Comparison of ENCODE assay signal across 10 cellular contexts in the genomic region with DNA sequence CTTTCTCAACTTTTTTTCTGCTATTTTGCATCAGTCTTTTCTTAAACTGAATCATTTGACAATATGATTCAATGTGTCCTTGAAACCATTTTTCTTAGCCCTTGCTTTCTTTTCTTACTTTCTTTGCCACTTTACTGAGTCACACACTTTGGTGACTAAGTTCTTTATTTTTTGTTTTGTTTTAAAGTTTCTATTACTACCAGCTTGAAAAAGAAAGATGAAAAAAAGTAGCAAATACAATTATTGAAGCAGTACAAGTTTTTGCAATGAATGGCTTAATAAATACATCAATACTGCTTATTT.
DNase-seq lines count a peak whose midpoint lies in the region; ATAC-seq and TF ChIP-seq lines count a peak whose summit lies in the region.
"Had no signal": no experiment of that assay in that cellular context is flagged by ENCODE, and none has a peak within 500 bp of the region (broad histone marks: within the 10 kb centered on the region; RNA-seq: fewer than 3 reads in every experiment).

No MANE protein-coding gene starts in this region.

- ATAC-seq in HG03432 (IDR thresholded peaks at IDR 0.05; ENCODE audit: unreplicated experiment): peak; percentile 40
- ATAC-seq in stimulated activated naive CD8-positive, alpha-beta T cell treated with anti-CD3 and anti-CD28 coated beads, Interleukin-15, amount 100 ng/mL, for 72 hours: peak; percentile 41

- intact Hi-C loops in colonic mucosa (cut with DNase I): no loop called here

- H3K27ac Mint-ChIP-seq in activated CD4-positive, alpha-beta T cell treated with anti-CD3 and anti-CD28 coated beads, Interleukin-2, amount 10 ng/mL, durations not matched to agents 7 days and 5 days: peak overlapping the region; percentile 89
- H3K27ac Mint-ChIP-seq in stimulated activated naive CD8-positive, alpha-beta T cell treated with anti-CD3 and anti-CD28 coated beads, Interleukin-15, amount 100 ng/mL, for 72 hours: peak overlapping the region; percentile 99 to 100

- CTCF ChIA-PET in activated CD4-positive, alpha-beta T cell treated with anti-CD3 and anti-CD28 coated beads, Interleukin-2, amount 10 ng/mL, durations not matched to agents 7 days and 5 days (lab: Charles Lee): interaction anchor here (0.7 kb wide), 1 partner anchor 13 kb away, joined by 3 read pairs; no protein-coding TSS in a partner anchor

- no peak overlapping the region for H3K4me3 ChIP-seq in colonic mucosa
- H3K4me3 ChIP-seq: suprapubic skin had no signal

- peaks cover 82% of the 10 kb centered on the region for H3K36me3 Mint-ChIP-seq in activated CD4-positive, alpha-beta T cell treated with anti-CD3 and anti-CD28 coated beads, Interleukin-2, amount 10 ng/mL, durations not matched to agents 7 days and 5 days (ENCODE audit: low read depth)

- H3K9ac ChIP-seq in colonic mucosa (ENCODE audit: low read depth in 2 of 2, low read length in 2 of 2): no peak overlapping the region

- POLR2A ChIA-PET in activated CD4-positive, alpha-beta T cell treated with anti-CD3 and anti-CD28 coated beads, Interleukin-2, amount 10 ng/mL, durations not matched to agents 7 days and 5 days (lab: Charles Lee): interaction anchor here (0.7 kb wide), 1 partner anchor 115 kb away, joined by 4 read pairs; no protein-coding TSS in a partner anchor

- H3K4me1 Mint-ChIP-seq in activated CD4-positive, alpha-beta T cell treated with anti-CD3 and anti-CD28 coated beads, Interleukin-2, amount 10 ng/mL, durations not matched to agents 7 days and 5 days: peaks cover 91% of the 10 kb centered on the region
- H3K4me1 Mint-ChIP-seq in stimulated activated naive CD8-positive, alpha-beta T cell treated with anti-CD3 and anti-CD28 coated beads, Interleukin-15, amount 100 ng/mL, for 72 hours: peaks cover 78% of the 10 kb centered on the region

- TF ChIP-seq CTCF in colonic mucosa (IDR thresholded peaks at IDR 0.05): no peak

- peak overlapping the region; percentile 51 for H3K27ac ChIP-seq in colonic mucosa
- H3K27ac ChIP-seq: suprapubic skin had no signal

- peak overlapping the region; percentile 15 for H3K4me3 Mint-ChIP-seq in activated CD4-positive, alpha-beta T cell treated with anti-CD3 and anti-CD28 coated beads, Interleukin-2, amount 10 ng/mL, durations not matched to agents 7 days and 5 days
- H3K4me3 Mint-ChIP-seq in stimulated activated naive CD8-positive, alpha-beta T cell treated with anti-CD3 and anti-CD28 coated beads, Interleukin-15, amount 100 ng/mL, for 72 hours: peak overlapping the region; percentile 60 to 82

- H3K27me3 Mint-ChIP-seq in activated CD4-positive, alpha-beta T cell treated with anti-CD3 and anti-CD28 coated beads, Interleukin-2, amount 10 ng/mL, durations not matched to agents 7 days and 5 days: no peaks in the 10 kb centered on the region
- no peaks in the 10 kb centered on the region for H3K27me3 Mint-ChIP-seq in stimulated activated naive CD8-positive, alpha-beta T cell treated with anti-CD3 and anti-CD28 coated beads, Interleukin-15, amount 100 ng/mL, for 72 hours

- no peaks in the 10 kb centered on the region for H3K27me3 ChIP-seq in colonic mucosa
- H3K27me3 ChIP-seq: suprapubic skin had no signal

- DNase-seq in activated CD4-positive, alpha-beta T cell treated with anti-CD3 and anti-CD28 coated beads, Interleukin-2, amount 10 ng/mL, durations not matched to agents 7 days and 5 days: no peak
- DNase-seq in activated CD4-positive, alpha-beta T cell treated with anti-CD3 and anti-CD28 coated beads, Interleukin-2, amount 50 U/mL, for 1 hour: no peak
- DNase-seq in colonic mucosa (no peak), dermis blood vessel endothelial cell (no peak), NOMO-1 (lab: John Stamatoyannopoulos, UW; ENCODE audit: unreplicated experiment in 2 of 2) (no peak), NCI-H774 (lab: John Stamatoyannopoulos, UW) (no peak)
- DNase-seq in stimulated activated naive CD8-positive, alpha-beta T cell treated with anti-CD3 and anti-CD28 coated beads, Interleukin-15, amount 100 ng/mL, for 72 hours: no peak
- DNase-seq: ACHN had no signal

- peaks cover 3% of the 10 kb centered on the region for H3K9me3 Mint-ChIP-seq in activated CD4-positive, alpha-beta T cell treated with anti-CD3 and anti-CD28 coated beads, Interleukin-2, amount 10 ng/mL, durations not matched to agents 7 days and 5 days
- no peaks in the 10 kb centered on the region for H3K9me3 Mint-ChIP-seq in stimulated activated naive CD8-positive, alpha-beta T cell treated with anti-CD3 and anti-CD28 coated beads, Interleukin-15, amount 100 ng/mL, for 72 hours

- no peaks in the 10 kb centered on the region for H3K9me3 ChIP-seq in colonic mucosa
- H3K9me3 ChIP-seq: suprapubic skin had no signal

- peaks cover 8% of the 10 kb centered on the region for H3K4me1 ChIP-seq in colonic mucosa

- no peaks in the 10 kb centered on the region for H3K36me3 ChIP-seq in colonic mucosa
- H3K36me3 ChIP-seq: suprapubic skin had no signal
